Comparison of ENCODE assay signal across 1 cellular context in genomic region chr5:174688441-174689354, GRCh38.
TF ChIP-seq lines count a peak whose summit lies in the region.

No MANE protein-coding gene starts in this region.

TF ChIP-seq in H1, 55 proteins besides CTCF, POLR2A, EP300 and RAD21 (continued from another document):
- TF ChIP-seq CHD7 (IDR thresholded peaks at IDR 0.05; ENCODE audit: insufficient replicate concordance, low read length): no peak
- TF ChIP-seq HDAC6 (IDR thresholded peaks at IDR 0.05; ENCODE audit: low read depth, low read length): no peak
- no peak for TF ChIP-seq TBP (IDR thresholded peaks at IDR 0.05; ENCODE audit: low read depth, low read length)
- no peak for TF ChIP-seq GABPA (IDR thresholded peaks at IDR 0.05; ENCODE audit: borderline replicate concordance, insufficient read depth, low read length)
- peak; percentile 52 for TF ChIP-seq RNF2 (IDR thresholded peaks at IDR 0.05; ENCODE audit: borderline replicate concordance, low read depth, low read length, missing control alignments, poor library complexity, severe bottlenecking)
- no peak for TF ChIP-seq USF2 (IDR thresholded peaks at IDR 0.05; ENCODE audit: low read length)
- peak; percentile 91 for TF ChIP-seq SUZ12 (IDR thresholded peaks at IDR 0.05; ENCODE audit: low read length)
- no peak for TF ChIP-seq JUN (IDR thresholded peaks at IDR 0.05; ENCODE audit: low read depth, low read length)
- TF ChIP-seq TCF12 (IDR thresholded peaks at IDR 0.05; ENCODE audit: low read depth, low read length): no peak
- TF ChIP-seq SAP30 (IDR thresholded peaks at IDR 0.05; ENCODE audit: insufficient read depth, insufficient replicate concordance, low read length): no peak
- no peak for TF ChIP-seq TAF1 (IDR thresholded peaks at IDR 0.05; ENCODE audit: low read depth, low read length)
- no peak for TF ChIP-seq JUND (IDR thresholded peaks at IDR 0.05; ENCODE audit: low read length)
- peak; percentile 79 for TF ChIP-seq EZH2 (IDR thresholded peaks at IDR 0.05; ENCODE audit: low read depth, low read length, severe bottlenecking)
- no peak for TF ChIP-seq NANOG (IDR thresholded peaks at IDR 0.05; ENCODE audit: insufficient read depth, low read depth, low read length, poor library complexity, severe bottlenecking)
- TF ChIP-seq KDM4A (IDR thresholded peaks at IDR 0.05; ENCODE audit: low read depth, low read length, severe bottlenecking): no peak
- no peak for TF ChIP-seq BRCA1 (IDR thresholded peaks at IDR 0.05; ENCODE audit: low read depth, low read length)
- TF ChIP-seq PHF8 (conservative IDR thresholded peaks at IDR 0.05; ENCODE audit: low read depth, low read length): no peak
- TF ChIP-seq E2F6 (IDR thresholded peaks at IDR 0.05): no peak
- TF ChIP-seq SIX5 (IDR thresholded peaks at IDR 0.05; ENCODE audit: low read depth, low read length): no peak
- TF ChIP-seq KDM1A (IDR thresholded peaks at IDR 0.05; ENCODE audit: borderline replicate concordance, low read length): peak; percentile 92
- TF ChIP-seq ATF3 (IDR thresholded peaks at IDR 0.05; ENCODE audit: insufficient read depth, low read depth, low read length): no peak
- TF ChIP-seq TEAD4 (IDR thresholded peaks at IDR 0.05; ENCODE audit: low read depth, low read length): 0 out of 2 replicates have a peak, but pooled peaks have one; percentile 37
- no peak for TF ChIP-seq EGR1 (IDR thresholded peaks at IDR 0.05; ENCODE audit: borderline replicate concordance, low read depth, low read length)
- peak; percentile 37; the same call in 1 of the 2 replicates for TF ChIP-seq NRF1 (IDR thresholded peaks at IDR 0.05; ENCODE audit: low read depth, low read length)
